ENCODE assay signal across 33 cellular contexts in the genomic region with DNA sequence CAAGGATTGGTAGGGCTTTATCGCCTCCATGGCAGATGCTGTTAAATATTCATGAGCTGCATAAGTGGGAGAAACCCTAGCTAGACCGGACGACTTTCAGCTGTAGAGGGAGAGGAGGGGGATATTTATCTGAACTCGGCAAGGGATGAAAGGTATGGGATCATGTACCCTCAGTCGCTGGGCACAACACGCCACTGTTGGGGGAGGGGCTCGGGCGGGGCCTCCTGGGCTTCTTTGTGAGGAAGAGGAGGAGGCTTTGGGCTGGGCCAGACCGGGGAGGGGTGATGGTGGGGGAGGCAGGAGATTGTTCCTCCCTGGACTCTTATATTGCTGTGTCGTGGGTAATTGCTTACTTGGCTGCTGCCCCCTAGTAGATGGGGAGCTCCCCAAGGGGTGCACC.
"Had no signal": no experiment of that assay in that cellular context is flagged by ENCODE, and none has a peak within 500 bp of the region (broad histone marks: within the 10 kb centered on the region; RNA-seq: fewer than 3 reads in every experiment).

No MANE protein-coding gene starts in this region.

- H3K9me3 Mint-ChIP-seq: activated B cell treated with CpG ODN at 0.5 μM for 24 hours; activated CD4-positive, alpha-beta memory T cell treated with anti-CD3 and anti-CD28 coated beads, Interleukin-2, amount 10 ng/mL, durations not matched to agents 7 days and 5 days; activated CD4-positive, alpha-beta T cell treated with anti-CD3 and anti-CD28 coated beads, Interleukin-2, amount 10 ng/mL, durations not matched to agents 24 days and 14 days; activated naive CD4-positive, alpha-beta T cell treated with anti-CD3 and anti-CD28 coated beads, Interleukin-2, amount 10 ng/mL, durations not matched to agents 7 days and 5 days; activated naive CD4-positive, alpha-beta T cell treated with anti-CD3 and anti-CD28 coated beads, Interleukin-2, amount 50 U/mL, for 24 hours; activated naive CD8-positive, alpha-beta T cell treated with anti-CD3 and anti-CD28 coated beads, Interleukin-2, amount 50 U/mL, for 24 hours; activated T-cell treated with anti-CD3 and anti-CD28 coated beads, Interleukin-2, amount 50 U/mL, for 24 hours; activated T-helper 2 cell treated with anti-CD3 and anti-CD28 coated beads, Interferon-gamma antibody, Interleukin-2, Interleukin-4, amounts not matched to agents 10 μg/mL and 5 μg/mL and 100 μg/mL, durations not matched to agents 14 hours and 24 hours and 36 hours; T-helper 1 cell treated with Interleukin-12 subunit alpha and Interleukin-12 subunit beta and Interleukin-4 antibody, amounts not matched to agents 30 μg/mL and 1 μg/mL, for 36 hours; T-helper 2 cell treated with Interferon-gamma antibody and Interleukin-4, amounts not matched to agents 5 μg/mL and 100 μg/mL, for 36 hours had no signal

- H3K4me1 Mint-ChIP-seq: activated B cell treated with CpG ODN at 0.5 μM for 24 hours; activated CD4-positive, alpha-beta memory T cell treated with anti-CD3 and anti-CD28 coated beads, Interleukin-2, amount 10 ng/mL, durations not matched to agents 7 days and 5 days; activated CD4-positive, alpha-beta T cell treated with anti-CD3 and anti-CD28 coated beads, Interleukin-2, amount 10 ng/mL, durations not matched to agents 24 days and 14 days; activated CD8-positive, alpha-beta memory T cell treated with anti-CD3 and anti-CD28 coated beads, Interleukin-2, amount 10 ng/mL, durations not matched to agents 7 days and 5 days; activated naive CD4-positive, alpha-beta T cell treated with anti-CD3 and anti-CD28 coated beads, Interleukin-2, amount 10 ng/mL, durations not matched to agents 7 days and 5 days; activated naive CD4-positive, alpha-beta T cell treated with anti-CD3 and anti-CD28 coated beads, Interleukin-2, amount 50 U/mL, for 24 hours; activated naive CD8-positive, alpha-beta T cell treated with anti-CD3 and anti-CD28 coated beads, Interleukin-2, amount 10 ng/mL, durations not matched to agents 7 days and 5 days; activated naive CD8-positive, alpha-beta T cell treated with anti-CD3 and anti-CD28 coated beads, Interleukin-2, amount 50 U/mL, for 24 hours; central memory CD8-positive, alpha-beta T cell had no signal

- H3K27ac Mint-ChIP-seq: activated B cell treated with CpG ODN at 0.5 μM for 24 hours; activated CD4-positive, alpha-beta memory T cell treated with anti-CD3 and anti-CD28 coated beads, Interleukin-2, amount 10 ng/mL, durations not matched to agents 7 days and 5 days; activated CD4-positive, alpha-beta T cell treated with anti-CD3 and anti-CD28 coated beads, Interleukin-2, amount 10 ng/mL, durations not matched to agents 24 days and 14 days; activated CD8-positive, alpha-beta memory T cell treated with anti-CD3 and anti-CD28 coated beads, Interleukin-2, amount 10 ng/mL, durations not matched to agents 7 days and 5 days; activated CD8-positive, alpha-beta T cell treated with anti-CD3 and anti-CD28 coated beads, Interleukin-2, amount 10 ng/mL, durations not matched to agents 7 days and 5 days; activated naive CD4-positive, alpha-beta T cell treated with anti-CD3 and anti-CD28 coated beads, Interleukin-2, amount 10 ng/mL, durations not matched to agents 7 days and 5 days; activated naive CD4-positive, alpha-beta T cell treated with anti-CD3 and anti-CD28 coated beads, Interleukin-2, amount 50 U/mL, for 24 hours; activated naive CD8-positive, alpha-beta T cell; activated naive CD8-positive, alpha-beta T cell treated with anti-CD3 and anti-CD28 coated beads, Interleukin-2, amount 10 ng/mL, durations not matched to agents 7 days and 5 days; activated naive CD8-positive, alpha-beta T cell treated with anti-CD3 and anti-CD28 coated beads, Interleukin-2, amount 50 U/mL, for 24 hours; activated T-cell treated with anti-CD3 and anti-CD28 coated beads, Interleukin-2, amount 50 U/mL, for 24 hours; activated T-helper 2 cell treated with anti-CD3 and anti-CD28 coated beads, Interferon-gamma antibody, Interleukin-2, Interleukin-4, amounts not matched to agents 10 μg/mL and 5 μg/mL and 100 μg/mL, durations not matched to agents 14 hours and 24 hours and 36 hours; T-helper 1 cell treated with Interleukin-12 subunit alpha and Interleukin-12 subunit beta and Interleukin-4 antibody, amounts not matched to agents 30 μg/mL and 1 μg/mL, for 36 hours; T-helper 2 cell treated with Interferon-gamma antibody and Interleukin-4, amounts not matched to agents 5 μg/mL and 100 μg/mL, for 36 hours had no signal

- H3K4me3 Mint-ChIP-seq: activated B cell treated with CpG ODN at 0.5 μM for 24 hours; activated CD4-positive, alpha-beta memory T cell treated with anti-CD3 and anti-CD28 coated beads, Interleukin-2, amount 10 ng/mL, durations not matched to agents 7 days and 5 days; activated CD4-positive, alpha-beta T cell treated with anti-CD3 and anti-CD28 coated beads, Interleukin-2, amount 10 ng/mL, durations not matched to agents 24 days and 14 days; activated CD8-positive, alpha-beta memory T cell treated with anti-CD3 and anti-CD28 coated beads, Interleukin-2, amount 10 ng/mL, durations not matched to agents 7 days and 5 days; activated CD8-positive, alpha-beta T cell treated with anti-CD3 and anti-CD28 coated beads, Interleukin-2, amount 10 ng/mL, durations not matched to agents 7 days and 5 days; activated naive CD4-positive, alpha-beta T cell treated with anti-CD3 and anti-CD28 coated beads, Interleukin-2, amount 10 ng/mL, durations not matched to agents 7 days and 5 days; activated naive CD4-positive, alpha-beta T cell treated with anti-CD3 and anti-CD28 coated beads, Interleukin-2, amount 50 U/mL, for 24 hours; activated naive CD8-positive, alpha-beta T cell; activated naive CD8-positive, alpha-beta T cell treated with anti-CD3 and anti-CD28 coated beads, Interleukin-2, amount 10 ng/mL, durations not matched to agents 7 days and 5 days; activated naive CD8-positive, alpha-beta T cell treated with anti-CD3 and anti-CD28 coated beads, Interleukin-2, amount 50 U/mL, for 24 hours; activated T-cell treated with anti-CD3 and anti-CD28 coated beads, Interleukin-2, amount 50 U/mL, for 24 hours; central memory CD8-positive, alpha-beta T cell; T-helper 1 cell treated with Interleukin-12 subunit alpha and Interleukin-12 subunit beta and Interleukin-4 antibody, amounts not matched to agents 30 μg/mL and 1 μg/mL, for 36 hours; T-helper 2 cell treated with Interferon-gamma antibody and Interleukin-4, amounts not matched to agents 5 μg/mL and 100 μg/mL, for 36 hours had no signal

- H3K36me3 Mint-ChIP-seq: activated CD8-positive, alpha-beta memory T cell treated with anti-CD3 and anti-CD28 coated beads, Interleukin-2, amount 10 ng/mL, durations not matched to agents 7 days and 5 days; activated naive CD4-positive, alpha-beta T cell treated with anti-CD3 and anti-CD28 coated beads, Interleukin-2, amount 10 ng/mL, durations not matched to agents 7 days and 5 days; activated naive CD4-positive, alpha-beta T cell treated with anti-CD3 and anti-CD28 coated beads, Interleukin-2, amount 50 U/mL, for 24 hours; activated naive CD8-positive, alpha-beta T cell; activated naive CD8-positive, alpha-beta T cell treated with anti-CD3 and anti-CD28 coated beads, Interleukin-2, amount 10 ng/mL, durations not matched to agents 7 days and 5 days had no signal

- DNase-seq: activated B cell treated with CpG ODN at 0.5 μM for 24 hours; activated CD4-positive, alpha-beta memory T cell treated with anti-CD3 and anti-CD28 coated beads, Interleukin-2, amount 10 ng/mL, durations not matched to agents 7 days and 5 days; activated CD4-positive, alpha-beta T cell treated with anti-CD3 and anti-CD28 coated beads for 4 hours; activated CD4-positive, alpha-beta T cell treated with anti-CD3 and anti-CD28 coated beads, Interleukin-2, amount 10 ng/mL, durations not matched to agents 24 days and 14 days; activated CD4-positive, alpha-beta T cell treated with anti-CD3 and anti-CD28 coated beads, Interleukin-2, amount 50 U/mL, for 1 hour; activated CD4-positive, alpha-beta T cell treated with anti-CD3 and anti-CD28 coated beads, Interleukin-2, amount 50 U/mL, for 4 hours; activated CD4-positive, CD25-positive, alpha-beta regulatory T cell treated with anti-CD3 and anti-CD28 coated beads, Interleukin-2, amount 50 U/mL, for 72 hours; activated CD8-positive, alpha-beta memory T cell treated with anti-CD3 and anti-CD28 coated beads for 24 hours; activated CD8-positive, alpha-beta memory T cell treated with anti-CD3 and anti-CD28 coated beads, Interleukin-2, amount 10 ng/mL, durations not matched to agents 7 days and 5 days; activated CD8-positive, alpha-beta memory T cell treated with anti-CD3 and anti-CD28 coated beads, Interleukin-2, amount 50 U/mL, for 48 hours; activated CD8-positive, alpha-beta T cell treated with anti-CD3 and anti-CD28 coated beads, Interleukin-2, amount 10 ng/mL, durations not matched to agents 7 days and 5 days; activated effector memory CD4-positive, alpha-beta T cell treated with Interleukin-2 at 50 U/mL for 16 hours; activated gamma-delta T cell; activated naive CD4-positive, alpha-beta T cell treated with anti-CD3 and anti-CD28 coated beads, Interleukin-2, amount 10 ng/mL, durations not matched to agents 7 days and 5 days; activated naive CD4-positive, alpha-beta T cell treated with Interleukin-2 at 50 U/mL for 16 hours; activated naive CD8-positive, alpha-beta T cell treated with anti-CD3 and anti-CD28 coated beads, Interleukin-2, amount 10 ng/mL, durations not matched to agents 7 days and 5 days; activated naive CD8-positive, alpha-beta T cell treated with anti-CD3 and anti-CD28 coated beads, Interleukin-2, amount 50 U/mL, for 24 hours; activated T-cell treated with anti-CD3 and anti-CD28 coated beads, Interleukin-2, amount 50 U/mL, for 24 hours; activated T-cell treated with anti-CD3 and anti-CD28 coated beads, Interleukin-2, amount 50 U/mL, for 48 hours; amygdala; anterior cingulate cortex; brain microvascular endothelial cell; caudate nucleus; cerebellar nuclear complex; T-helper 1 cell; T-helper 2 cell; T-helper 9 cell had no signal

- H3K27me3 Mint-ChIP-seq: activated CD4-positive, alpha-beta memory T cell treated with anti-CD3 and anti-CD28 coated beads, Interleukin-2, amount 10 ng/mL, durations not matched to agents 7 days and 5 days; activated CD4-positive, alpha-beta T cell treated with anti-CD3 and anti-CD28 coated beads, Interleukin-2, amount 10 ng/mL, durations not matched to agents 24 days and 14 days had no signal
